ENCODE assay signal across 8 cellular contexts in the genomic region with DNA sequence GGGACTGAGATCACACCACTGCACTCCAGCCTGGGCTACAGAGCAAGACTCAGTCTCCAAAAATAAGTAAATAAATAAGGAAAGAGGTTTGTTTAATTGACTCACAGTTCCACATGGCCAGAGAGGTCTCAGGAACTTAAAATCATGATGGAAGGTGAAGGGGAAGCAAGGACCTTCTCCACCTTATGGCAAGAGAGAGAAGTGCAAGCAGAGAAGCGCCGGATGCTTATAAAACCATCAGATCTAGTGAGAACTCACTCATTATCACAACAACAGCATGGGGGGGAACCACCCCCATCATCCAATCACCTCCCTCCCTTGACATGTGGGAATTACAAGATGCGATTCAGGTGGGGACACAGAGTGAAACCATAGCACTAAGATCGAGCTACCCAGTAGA. TPM values are rescaled to one million over a fixed set of nuclear protein-coding genes. Genes with fewer than 3 reads are reported as not detected.
DNase-seq lines count a peak whose midpoint lies in the region; ATAC-seq, FAIRE-seq and TF ChIP-seq lines count a peak whose summit lies in the region.

No MANE protein-coding gene starts in this region.

- H3K27me3 ChIP-seq in A673 (replicated peaks; ENCODE audit: insufficient read depth, low read depth, low read length, poor library complexity) (no peaks in the 10 kb centered on the region), K562 (ENCODE audit: control insufficient read depth in 2 of 2, insufficient read depth in 2 of 2, low read length in 2 of 2) (no peaks in the 10 kb centered on the region)

- no peak overlapping the region for H2AFZ ChIP-seq in K562 (ENCODE audit: low read depth, low read length)

- H3K27ac ChIP-seq in A673 (ENCODE audit: low read depth, low read length, poor library complexity, severe bottlenecking) (no peak overlapping the region), K562 (ENCODE audit: extremely low read depth, low read depth, low read length) (no peak overlapping the region)

- no peak for TF ChIP-seq EP300 in K562 (IDR thresholded peaks at IDR 0.05; ENCODE audit: low read length)

- H3K4me1 ChIP-seq in A673 (ENCODE audit: insufficient read depth, low read length, poor library complexity, severe bottlenecking): no peaks in the 10 kb centered on the region
- no peaks in the 10 kb centered on the region for H3K4me1 ChIP-seq in K562 (replicated peaks in 1 of 2; ENCODE audit: control insufficient read depth in 2 of 2, insufficient read depth in 2 of 2, low read length in 2 of 2)

- H3K4me3 ChIP-seq in A673 (ENCODE audit: low read depth, low read length, poor library complexity, severe bottlenecking): no peak overlapping the region
- H3K4me3 ChIP-seq in K562: no peak overlapping the region

- CTCF ChIA-PET in A673 (lab: Charles Lee): no interaction called here
- CTCF ChIA-PET in K562 (lab: Yijun Ruan, JAX; ENCODE audit: low intra/inter-chr PET ratio): no interaction called here

- H3K79me2 ChIP-seq in K562 (ENCODE audit: control insufficient read depth, insufficient read depth, low read length): no peaks in the 10 kb centered on the region

- intact Hi-C loops in A673 (cut with micrococcal nuclease; ENCODE audit: unreplicated experiment): no loop called here
- intact Hi-C loops in K562 (cut with micrococcal nuclease): no loop called here

- H3K9ac ChIP-seq in K562 (ENCODE audit: insufficient read depth in 1 of 2, low read depth in 2 of 2, low read length in 2 of 2): no peak overlapping the region

- 1% methylated on average over 4 of the region's 4 CpGs for WGBS in K562 (ENCODE audit: insufficient coverage, low coverage, missing lambda C conversion rate)

- no peak for FAIRE-seq in K562 (lab: Jason Lieb, UNC)

- POLR2A ChIA-PET in A673 (lab: Charles Lee; ENCODE audit: low non-redundant PET) (no interaction called here), K562 (lab: Yijun Ruan, JAX) (no interaction called here)

- no peak for TF ChIP-seq POLR2A in K562 (conservative IDR thresholded peaks at IDR 0.05)

- H3K36me3 ChIP-seq in A673 (ENCODE audit: insufficient read depth, low read length, poor library complexity, severe bottlenecking) (no peaks in the 10 kb centered on the region), K562 (ENCODE audit: control insufficient read depth, insufficient read depth, low read length) (no peaks in the 10 kb centered on the region)

- H3K4me2 ChIP-seq in K562 (ENCODE audit: insufficient read depth, low read length): no peak overlapping the region

- ATAC-seq in GM18907 (IDR thresholded peaks at IDR 0.05; ENCODE audit: unreplicated experiment): peak; percentile 81
- ATAC-seq in HG03460 (IDR thresholded peaks at IDR 0.05; ENCODE audit: unreplicated experiment): peak; percentile 68
- peak; percentile 70 for ATAC-seq in K562

- H3K9me1 ChIP-seq in K562 (ENCODE audit: control insufficient read depth, insufficient read depth, low read length): no peaks in the 10 kb centered on the region

- TF ChIP-seq CTCF in A673 (conservative IDR thresholded peaks at IDR 0.05; ENCODE audit: low read depth, low read length): peak; percentile 56
- peak in 2 of 3 experiments; percentile 31 to 32; a peak in 2 of 6 replicates for TF ChIP-seq CTCF in K562 (IDR thresholded peaks at IDR 0.05 in 2 of 3, conservative IDR thresholded peaks at IDR 0.05 in 1 of 3; ENCODE audit: insufficient read depth in 2 of 3, low read depth in 1 of 3, low read length in 3 of 3)

- in situ Hi-C loops in K562 (cut with MboI): no loop called here
- in situ Hi-C loops in ACHN (cut with HindIII; ENCODE audit: low pct_ligation_motif_present, low pct_unique_long_range_greater_than_20kb, low sequenced_read_pairs): no loop called here

- no peaks in the 10 kb centered on the region for H4K20me1 ChIP-seq in K562 (replicated peaks; ENCODE audit: control insufficient read depth, insufficient read depth, low read length)

- no peaks in the 10 kb centered on the region for H3K9me3 ChIP-seq in A673 (ENCODE audit: low read depth, low read length, poor library complexity, severe bottlenecking)
- no peaks in the 10 kb centered on the region for H3K9me3 ChIP-seq in K562 (replicated peaks; ENCODE audit: control insufficient read depth, insufficient read depth, low read depth, low read length)

- BruUV-seq in A673 (replicated peaks; lab: Mats Ljungman, UMichigan) (no TSS peak), K562 (replicated peaks; lab: Mats Ljungman, UMichigan) (no TSS peak)

- DNase-seq in A673 (ENCODE audit: low spot score) (peak; percentile 43), K562 (ENCODE audit: extremely low read depth in 1 of 4, low spot score in 3 of 4) (peak in 1 of 4 experiments; percentile 16), ACHN (no peak), HK-2 (ENCODE audit: unreplicated experiment) (no peak), NK-92 (lab: John Stamatoyannopoulos, UW; ENCODE audit: unreplicated experiment) (no peak)
- no peak for DNase-seq in activated effector memory CD4-positive, alpha-beta T cell treated with Interleukin-2 at 50 U/mL for 16 hours

- peak in 1 of 2 experiments; percentile 41; a peak in 2 of 4 replicates for TF ChIP-seq RAD21 in K562 (CRISPR knock-in tag; conservative IDR thresholded peaks at IDR 0.05 in 1 of 2, IDR thresholded peaks at IDR 0.05 in 1 of 2)

TF ChIP-seq in K562, 482 proteins besides CTCF, POLR2A, EP300 and RAD21 (continues in another document):
- TF ChIP-seq, protein P1, sequence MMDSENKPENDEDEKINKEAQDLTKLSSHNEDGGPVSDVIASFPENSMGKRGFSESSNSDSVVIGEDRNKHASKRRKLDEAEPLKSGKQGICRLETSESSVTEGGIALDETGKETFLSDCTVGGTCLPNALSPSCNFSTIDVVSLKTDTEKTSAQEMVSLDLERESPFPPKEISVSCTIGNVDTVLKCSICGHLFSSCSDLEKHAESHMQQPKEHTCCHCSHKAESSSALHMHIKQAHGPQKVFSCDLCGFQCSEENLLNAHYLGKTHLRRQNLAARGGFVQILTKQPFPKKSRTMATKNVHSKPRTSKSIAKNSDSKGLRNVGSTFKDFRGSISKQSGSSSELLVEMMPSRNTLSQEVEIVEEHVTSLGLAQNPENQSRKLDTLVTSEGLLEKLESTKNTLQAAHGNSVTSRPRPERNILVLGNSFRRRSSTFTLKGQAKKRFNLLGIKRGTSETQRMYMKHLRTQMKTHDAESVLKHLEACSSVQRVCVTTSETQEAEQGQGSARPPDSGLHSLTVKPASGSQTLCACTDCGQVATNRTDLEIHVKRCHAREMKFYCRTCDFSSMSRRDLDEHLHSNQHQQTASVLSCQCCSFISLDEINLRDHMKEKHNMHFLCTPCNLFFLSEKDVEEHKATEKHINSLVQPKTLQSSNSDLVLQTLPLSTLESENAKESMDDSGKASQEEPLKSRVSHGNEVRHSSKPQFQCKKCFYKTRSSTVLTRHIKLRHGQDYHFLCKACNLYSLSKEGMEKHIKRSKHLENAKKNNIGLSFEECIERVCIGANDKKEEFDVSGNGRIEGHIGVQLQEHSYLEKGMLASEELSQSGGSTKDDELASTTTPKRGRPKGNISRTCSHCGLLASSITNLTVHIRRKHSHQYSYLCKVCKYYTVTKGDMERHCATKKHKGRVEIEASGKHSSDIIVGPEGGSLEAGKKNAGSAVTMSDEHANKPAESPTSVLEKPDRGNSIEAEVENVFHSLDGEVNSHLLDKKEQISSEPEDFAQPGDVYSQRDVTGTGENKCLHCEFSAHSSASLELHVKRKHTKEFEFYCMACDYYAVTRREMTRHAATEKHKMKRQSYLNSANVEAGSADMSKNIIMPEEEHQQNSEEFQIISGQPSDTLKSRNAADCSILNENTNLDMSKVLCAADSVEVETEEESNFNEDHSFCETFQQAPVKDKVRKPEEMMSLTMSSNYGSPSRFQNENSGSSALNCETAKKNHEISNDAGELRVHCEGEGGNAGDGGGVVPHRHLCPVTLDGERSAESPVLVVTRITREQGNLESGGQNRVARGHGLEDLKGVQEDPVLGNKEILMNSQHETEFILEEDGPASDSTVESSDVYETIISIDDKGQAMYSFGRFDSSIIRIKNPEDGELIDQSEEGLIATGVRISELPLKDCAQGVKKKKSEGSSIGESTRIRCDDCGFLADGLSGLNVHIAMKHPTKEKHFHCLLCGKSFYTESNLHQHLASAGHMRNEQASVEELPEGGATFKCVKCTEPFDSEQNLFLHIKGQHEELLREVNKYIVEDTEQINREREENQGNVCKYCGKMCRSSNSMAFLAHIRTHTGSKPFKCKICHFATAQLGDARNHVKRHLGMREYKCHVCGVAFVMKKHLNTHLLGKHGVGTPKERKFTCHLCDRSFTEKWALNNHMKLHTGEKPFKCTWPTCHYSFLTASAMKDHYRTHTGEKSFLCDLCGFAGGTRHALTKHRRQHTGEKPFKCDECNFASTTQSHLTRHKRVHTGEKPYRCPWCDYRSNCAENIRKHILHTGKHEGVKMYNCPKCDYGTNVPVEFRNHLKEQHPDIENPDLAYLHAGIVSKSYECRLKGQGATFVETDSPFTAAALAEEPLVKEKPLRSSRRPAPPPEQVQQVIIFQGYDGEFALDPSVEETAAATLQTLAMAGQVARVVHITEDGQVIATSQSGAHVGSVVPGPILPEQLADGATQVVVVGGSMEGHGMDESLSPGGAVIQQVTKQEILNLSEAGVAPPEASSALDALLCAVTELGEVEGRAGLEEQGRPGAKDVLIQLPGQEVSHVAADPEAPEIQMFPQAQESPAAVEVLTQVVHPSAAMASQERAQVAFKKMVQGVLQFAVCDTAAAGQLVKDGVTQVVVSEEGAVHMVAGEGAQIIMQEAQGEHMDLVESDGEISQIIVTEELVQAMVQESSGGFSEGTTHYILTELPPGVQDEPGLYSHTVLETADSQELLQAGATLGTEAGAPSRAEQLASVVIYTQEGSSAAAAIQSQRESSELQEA (IDR thresholded peaks at IDR 0.05; ENCODE audit: low read depth): no peak
- no peak for TF ChIP-seq KDM4B (IDR thresholded peaks at IDR 0.05; ENCODE audit: borderline replicate concordance in 2 of 2, low read depth in 1 of 2)

RNA-seq across cellular contexts. Expression of a gene that starts 22.8 kb away (rescaled TPM):
- 16.4 and 16.5 TPM in 2 replicates for total RNA-seq in A673 (2021)
- total RNA-seq in K562 (2011; cell fraction: chromatin; rRNA removed; ENCODE audit: low replicate concordance): not detected in 2 replicates
- not detected in 2 replicates for total RNA-seq in K562 (2011; cell fraction: nucleolus; rRNA removed)
- total RNA-seq in K562 (2011; cell fraction: nucleoplasm; rRNA removed): not detected in 2 replicates
- total RNA-seq in K562 (2014; rRNA removed): 0.08 TPM in 1 of 2 replicates, not detected in the other
- not detected in 2 replicates for total RNA-seq in K562 (2014; rRNA removed; fragmentation: Illumina TruSeq; extraction: Trizol)
- total RNA-seq in K562 (2015; rRNA removed; fragmentation: Illumina TruSeq; extraction: Trizol): not detected in 2 replicates
- total RNA-seq in K562 (2021): 0.31 and 0.38 TPM in 2 replicates
- polyA plus RNA-seq in K562 (2011; rRNA removed): not detected in 2 replicates
- polyA plus RNA-seq in K562 (2011; cell fraction: cytosol; rRNA removed): not detected in 2 replicates
- polyA plus RNA-seq in K562 (2011; cell fraction: nucleus; rRNA removed): 0.10 TPM in 1 of 2 replicates, not detected in the other
- 0.11 TPM in 1 of 2 replicates, not detected in the other for polyA plus RNA-seq in K562 (2012)
- not detected in 2 replicates for polyA plus RNA-seq in K562 (2014; fragmentation: Illumina TruSeq; extraction: Trizol)
- polyA plus RNA-seq in K562 (2014; fragmentation: Nextera tagmentation; extraction: Ambion mirVana): not detected
- 0.03 TPM in 1 of 2 replicates, not detected in the other for polyA plus RNA-seq in K562 (2014; rRNA removed)
- not detected in 2 replicates for polyA minus RNA-seq in K562 (2011; rRNA and poly(A)+ RNA removed)
- not detected in 2 replicates for polyA minus RNA-seq in K562 (2011; cell fraction: cytosol; rRNA and poly(A)+ RNA removed)
- polyA minus RNA-seq in K562 (2011; cell fraction: nucleus; rRNA and poly(A)+ RNA removed): 0.13 TPM in 1 of 2 replicates, not detected in the other

Comparison
In these comparisons a context has a peak if more than half of its experiments do, and no peak if none do; other contexts are left out.
1. RNA of a gene that starts 22.8 kb away (total RNA-seq): 16.4 to 16.5 TPM in A673; 0.08 to 0.38 TPM in K562; every median in the first group is over 10 times any median in the second.
2. Peak in every context shown above with its lines, with median percentiles within 50 percentile points of each other: ATAC-seq.